Comparison of ENCODE assay signal across 13 cellular contexts in genomic region chr11:57001674-57002401, GRCh38. TPM values are rescaled to one million over a fixed set of nuclear protein-coding genes. Genes with fewer than 3 reads are reported as not detected.
DNase-seq lines count a peak whose midpoint lies in the region; ATAC-seq and TF ChIP-seq lines count a peak whose summit lies in the region.
"Had no signal": no experiment of that assay in that cellular context is flagged by ENCODE, and none has a peak within 500 bp of the region (broad histone marks: within the 10 kb centered on the region; RNA-seq: fewer than 3 reads in every experiment).

No MANE protein-coding gene starts in this region.

- H4K20me1 ChIP-seq in H9 (ENCODE audit: control insufficient read depth, insufficient read depth, insufficient read length) (no peaks in the 10 kb centered on the region), hepatocyte (ENCODE audit: insufficient read depth, poor library complexity, severe bottlenecking) (no peaks in the 10 kb centered on the region)

- H3K4me3 ChIP-seq in hepatocyte: no peak overlapping the region
- H3K4me3 ChIP-seq: skin epidermis had no signal

- no peaks in the 10 kb centered on the region for H3K23me2 ChIP-seq in H9 (ENCODE audit: insufficient read length, low read depth, low read length, poor library complexity, severe bottlenecking)

- H4K5ac ChIP-seq in H9 (ENCODE audit: insufficient read length, low read depth, low read length): no peak overlapping the region

- CTCF ChIA-PET in WTC11 (lab: Charles Lee): no interaction called here

- no peak overlapping the region for H3K23ac ChIP-seq in H9 (ENCODE audit: insufficient read length, low read depth, low read length)

- TF ChIP-seq CTCF in AG09319 (IDR thresholded peaks at IDR 0.05; ENCODE audit: low read depth, low read length) (peak; percentile 42), H9 (conservative IDR thresholded peaks at IDR 0.05) (peak; percentile 61), WTC11 (IDR thresholded peaks at IDR 0.05) (peak; percentile 41), hepatocyte (IDR thresholded peaks at IDR 0.05; ENCODE audit: poor library complexity) (peak; percentile 19)

- H2AK5ac ChIP-seq in H9 (ENCODE audit: insufficient read length, low read length): no peak overlapping the region

- no peak overlapping the region for H3T11ph ChIP-seq in H9 (ENCODE audit: low read length)

- H3K4me1 Mint-ChIP-seq in H9 (no peaks in the 10 kb centered on the region), WTC11 (no peaks in the 10 kb centered on the region)
- H3K4me1 Mint-ChIP-seq: brain had no signal

- no peak overlapping the region for H2BK120ac ChIP-seq in H9 (ENCODE audit: low read depth, low read length, poor library complexity, severe bottlenecking)

- H3K27ac ChIP-seq in H9 (ENCODE audit: insufficient read length, low read depth, low read length) (no peak overlapping the region), hepatocyte (no peak overlapping the region)
- H3K27ac ChIP-seq: skin epidermis had no signal

- H3K56ac ChIP-seq in H9 (ENCODE audit: insufficient read length, low read depth, low read length): no peak overlapping the region

- ATAC-seq in WTC11: peak; percentile 52; the same call in 1 of the 2 replicates
- no peak for ATAC-seq in Right ventricle myocardium superior (ENCODE audit: poor library complexity)

- H3K4ac ChIP-seq in H9 (ENCODE audit: low read depth, low read length): no peak overlapping the region

- WGBS in H9 (ENCODE audit: extremely low coverage, insufficient read length, low lambda C conversion rate): no CpG with 5 or more reads among the region's 14 CpGs
- 84% methylated on average over 14 of the region's 14 CpGs for WGBS in hepatocyte (ENCODE audit: low lambda C conversion rate, missing lambda C conversion rate)

- H3K9me3 Mint-ChIP-seq in H9: peaks cover 27 to 37% of the 10 kb centered on the region in 2 experiments; a peak in 4 of 5 replicates
- peaks cover 43% of the 10 kb centered on the region for H3K9me3 Mint-ChIP-seq in WTC11

- POLR2A ChIA-PET in WTC11 (lab: Charles Lee): interaction anchor here (0.7 kb wide), 1 partner anchor 162 kb away, joined by 5 read pairs; no protein-coding TSS in a partner anchor

- H3K4me3 Mint-ChIP-seq in H9 (no peak overlapping the region), WTC11 (no peak overlapping the region)
- H3K4me3 Mint-ChIP-seq: brain had no signal

- intact Hi-C loops in Right ventricle myocardium superior (cut with DNase I): no loop called here

- no peaks in the 10 kb centered on the region for H3K79me1 ChIP-seq in H9 (ENCODE audit: insufficient read depth, low read depth, low read length, poor library complexity, severe bottlenecking)

- H3K9me3 ChIP-seq in H9 (ENCODE audit: control insufficient read depth, low read depth, low read length) (peaks cover 7% of the 10 kb centered on the region), hepatocyte (ENCODE audit: low read depth) (no peaks in the 10 kb centered on the region)

- no peaks in the 10 kb centered on the region for H3K36me3 ChIP-seq in hepatocyte (replicated peaks; ENCODE audit: insufficient read depth, low read depth)

- no peak overlapping the region for H3K9ac ChIP-seq in H9 (ENCODE audit: extremely low read depth, insufficient read length, low read length)

- H3K79me2 ChIP-seq in H9 (ENCODE audit: insufficient read depth, low read length) (no peaks in the 10 kb centered on the region), hepatocyte (no peaks in the 10 kb centered on the region)

- H3K14ac ChIP-seq in H9 (ENCODE audit: insufficient read depth, low read length): no peak overlapping the region; the same call in 1 of the 2 replicates

- H4K8ac ChIP-seq in H9 (replicated peaks; ENCODE audit: insufficient read length, low read depth, low read length): no peak overlapping the region

- no peak overlapping the region for H3K27ac Mint-ChIP-seq in H9
- no peak overlapping the region for H3K27ac Mint-ChIP-seq in WTC11
- H3K27ac Mint-ChIP-seq: brain had no signal

- H3K4me2 ChIP-seq in H9 (ENCODE audit: insufficient read depth, insufficient read length, low read length) (no peak overlapping the region), hepatocyte (no peak overlapping the region)

- H2AFZ ChIP-seq in H9 (ENCODE audit: low read length) (no peak overlapping the region), hepatocyte (no peak overlapping the region)

- H3K18ac ChIP-seq in H9 (ENCODE audit: insufficient read length, low read depth, low read length): no peak overlapping the region

- no peak overlapping the region for H2BK20ac ChIP-seq in H9 (ENCODE audit: low read depth, low read length, poor library complexity, severe bottlenecking)

- no peaks in the 10 kb centered on the region for H3K9me2 ChIP-seq in hepatocyte (replicated peaks; ENCODE audit: insufficient read depth)

- H2BK5ac ChIP-seq in H9 (ENCODE audit: insufficient read length, low read length): no peak overlapping the region

- H3K36me3 Mint-ChIP-seq in H9 (ENCODE audit: insufficient read depth in 1 of 3, low read depth in 3 of 3): peaks cover 0 to 13% (median 5%) of the 10 kb centered on the region in 3 experiments; a peak in 4 of 7 replicates
- peaks cover 11% of the 10 kb centered on the region for H3K36me3 Mint-ChIP-seq in WTC11
- H3K36me3 Mint-ChIP-seq: brain had no signal

- H3K27me3 Mint-ChIP-seq in H9 (ENCODE audit: low read depth) (no peaks in the 10 kb centered on the region), WTC11 (ENCODE audit: low read depth) (no peaks in the 10 kb centered on the region; the same call in none of the 2 replicates)

- H2BK12ac ChIP-seq in H9 (ENCODE audit: insufficient read length, low read depth, low read length): no peak overlapping the region

- H3K4me1 ChIP-seq in H9 (ENCODE audit: insufficient read depth, low read length) (no peaks in the 10 kb centered on the region), hepatocyte (ENCODE audit: insufficient read depth) (no peaks in the 10 kb centered on the region)

- DNase-seq in AG09319 (ENCODE audit: extremely low read depth, low read depth) (no peak), H9 (no peak), WTC11 (ENCODE audit: low spot score) (no peak), hepatocyte (ENCODE audit: low spot score) (no peak), NCI-H2227 treated with DMSO at 0.1 percent for 48 hours (lab: John Stamatoyannopoulos, UW) (no peak), NCI-H446 treated with DMSO at 0.1 percent for 48 hours (lab: John Stamatoyannopoulos, UW) (no peak), anterior cingulate cortex (lab: John Stamatoyannopoulos, UW) (no peak), Right ventricle myocardium superior (no peak)
- DNase-seq: activated CD8-positive, alpha-beta memory T cell treated with anti-CD3 and anti-CD28 coated beads, Interleukin-2, amount 50 U/mL, for 48 hours; stimulated activated CD8-positive, alpha-beta memory T cell treated with anti-CD3 and anti-CD28 coated beads, Interleukin-4, amount 100 ng/mL, for 48 hours; T-helper 2 cell had no signal

- H4K91ac ChIP-seq in H9 (ENCODE audit: insufficient read length, low read depth, low read length): no peak overlapping the region

- H3K27me3 ChIP-seq in H9 (ENCODE audit: insufficient read depth, low read length): no peaks in the 10 kb centered on the region
- H3K27me3 ChIP-seq in hepatocyte: no peaks in the 10 kb centered on the region

- no peak overlapping the region for H2BK15ac ChIP-seq in H9 (ENCODE audit: low read depth, low read length)

TF ChIP-seq in WTC11, 78 proteins besides CTCF, POLR2A, EP300 and RAD21 (continues in another document):
- TF ChIP-seq ZBTB21 (CRISPR knock-in tag; IDR thresholded peaks at IDR 0.05; ENCODE audit: borderline replicate concordance): no peak
- TF ChIP-seq USF1 (CRISPR knock-in tag; IDR thresholded peaks at IDR 0.05): no peak
- no peak for TF ChIP-seq NR3C1 (CRISPR knock-in tag; conservative IDR thresholded peaks at IDR 0.05; ENCODE audit: low read depth)
- no peak for TF ChIP-seq PRRX2 (CRISPR knock-in tag; IDR thresholded peaks at IDR 0.05)
- TF ChIP-seq ZNF138 (CRISPR knock-in tag; conservative IDR thresholded peaks at IDR 0.05): no peak
- no peak for TF ChIP-seq TEAD4 (CRISPR knock-in tag; IDR thresholded peaks at IDR 0.05)
- TF ChIP-seq RELA (CRISPR knock-in tag; IDR thresholded peaks at IDR 0.05; ENCODE audit: borderline replicate concordance): no peak
- no peak for TF ChIP-seq ETV6 (CRISPR knock-in tag; IDR thresholded peaks at IDR 0.05)
- no peak for TF ChIP-seq STAT6 (CRISPR knock-in tag; conservative IDR thresholded peaks at IDR 0.05; ENCODE audit: low read depth)

RNA-seq across cellular contexts. Expression of gene OR5AK2, which starts 13.1 kb away (rescaled TPM):
- not detected in 2 replicates for total RNA-seq in H9 (2021)
- not detected in 3 replicates for total RNA-seq in WTC11 (2021)
- not detected in 2 replicates for total RNA-seq in hepatocyte
- not detected in 2 replicates for polyA plus RNA-seq in hepatocyte
- not detected for total RNA-seq in Right ventricle myocardium superior
